ENCODE assay signal across 9 cellular contexts in the genomic region with DNA sequence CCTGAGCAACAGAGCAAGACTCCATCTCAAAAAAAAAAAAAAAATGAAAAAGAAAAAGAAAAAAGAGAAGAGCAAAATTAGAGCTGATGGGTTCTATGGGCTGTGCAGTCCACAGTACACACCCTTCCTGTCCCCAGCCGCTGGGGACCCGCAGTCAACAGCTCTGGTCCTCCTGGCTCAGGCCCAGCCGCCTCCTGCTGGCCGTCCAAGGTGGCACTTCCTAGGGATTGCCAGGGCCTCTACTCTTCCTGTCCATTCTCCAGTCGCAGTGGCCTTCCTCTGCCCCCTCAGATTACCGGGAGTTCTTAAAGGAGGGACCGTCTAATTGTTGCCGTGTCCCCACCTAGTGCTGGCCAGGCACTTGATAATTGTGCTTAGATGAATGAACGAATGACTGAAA. TPM values are rescaled to one million over a fixed set of nuclear protein-coding genes. Genes with fewer than 3 reads are reported as not detected.
DNase-seq lines count a peak whose midpoint lies in the region; ATAC-seq and TF ChIP-seq lines count a peak whose summit lies in the region.
"Had no signal": no experiment of that assay in that cellular context is flagged by ENCODE, and none has a peak within 500 bp of the region (broad histone marks: within the 10 kb centered on the region; RNA-seq: fewer than 3 reads in every experiment).

No MANE protein-coding gene starts in this region.

- no peaks in the 10 kb centered on the region for H3K9me3 Mint-ChIP-seq in activated CD4-positive, alpha-beta T cell treated with anti-CD3 and anti-CD28 coated beads, Interleukin-2, amount 10 ng/mL, durations not matched to agents 24 days and 14 days
- H3K9me3 Mint-ChIP-seq in stimulated activated memory B cell treated with anti-CD40 and anti-IgM and Interleukin-4, amounts not matched to agents 10 μg/mL and 1 μg/mL and 100 μg/mL, for 72 hours: no peaks in the 10 kb centered on the region

- no peaks in the 10 kb centered on the region for H4K20me1 ChIP-seq in OCI-LY7 (ENCODE audit: insufficient read depth, low read length)

- no peaks in the 10 kb centered on the region for H3K4me1 ChIP-seq in OCI-LY7 (ENCODE audit: insufficient read depth, low read length, poor library complexity, severe bottlenecking)

- H3K4me1 Mint-ChIP-seq in activated CD4-positive, alpha-beta T cell treated with anti-CD3 and anti-CD28 coated beads, Interleukin-2, amount 10 ng/mL, durations not matched to agents 24 days and 14 days: peaks cover 4% of the 10 kb centered on the region
- peaks cover 5% of the 10 kb centered on the region for H3K4me1 Mint-ChIP-seq in stimulated activated memory B cell treated with anti-CD40 and anti-IgM and Interleukin-4, amounts not matched to agents 10 μg/mL and 1 μg/mL and 100 μg/mL, for 72 hours

- H3K9me2 ChIP-seq in OCI-LY7 (ENCODE audit: insufficient read depth, low read length): no peaks in the 10 kb centered on the region

- no peak overlapping the region for H3K27ac ChIP-seq in OCI-LY7 (ENCODE audit: low read depth, low read length, poor library complexity, severe bottlenecking)
- H3K27ac ChIP-seq: dorsolateral prefrontal cortex had no signal

- no peak overlapping the region for H3K27ac Mint-ChIP-seq in activated CD4-positive, alpha-beta T cell treated with anti-CD3 and anti-CD28 coated beads, Interleukin-2, amount 10 ng/mL, durations not matched to agents 24 days and 14 days
- H3K27ac Mint-ChIP-seq in stimulated activated memory B cell treated with anti-CD40 and anti-IgM and Interleukin-4, amounts not matched to agents 10 μg/mL and 1 μg/mL and 100 μg/mL, for 72 hours: no peak overlapping the region

- ATAC-seq in esophagus mucosa: peak; percentile 68
- ATAC-seq in stimulated activated memory B cell treated with anti-CD40 and anti-IgM and Interleukin-4, amounts not matched to agents 10 μg/mL and 1 μg/mL and 100 μg/mL, for 72 hours: peak; percentile 55
- ATAC-seq in GM19023 (IDR thresholded peaks at IDR 0.05; ENCODE audit: unreplicated experiment): no peak

- 0 out of 2 replicates have a peak, but pooled peaks have one; percentile 35 for TF ChIP-seq CTCF in OCI-LY7 (conservative IDR thresholded peaks at IDR 0.05; ENCODE audit: low read length)

- no peak overlapping the region for H2AFZ ChIP-seq in OCI-LY7 (ENCODE audit: low read length)

- H3K36me3 Mint-ChIP-seq in activated CD4-positive, alpha-beta T cell treated with anti-CD3 and anti-CD28 coated beads, Interleukin-2, amount 10 ng/mL, durations not matched to agents 24 days and 14 days (ENCODE audit: low read depth): no peaks in the 10 kb centered on the region
- no peaks in the 10 kb centered on the region for H3K36me3 Mint-ChIP-seq in stimulated activated memory B cell treated with anti-CD40 and anti-IgM and Interleukin-4, amounts not matched to agents 10 μg/mL and 1 μg/mL and 100 μg/mL, for 72 hours

- H3K9me3 ChIP-seq in OCI-LY7 (ENCODE audit: low read length): no peaks in the 10 kb centered on the region

- no peaks in the 10 kb centered on the region for H3K36me3 ChIP-seq in OCI-LY7 (ENCODE audit: insufficient read depth, low read length)

- POLR2A ChIA-PET in OCI-LY7 (lab: Charles Lee): interaction anchor here (0.6 kb wide), 2 partner anchors 21 to 42 kb away, joined by 3 read pairs; no protein-coding TSS in a partner anchor

- CTCF ChIA-PET in OCI-LY7 (lab: Charles Lee; ENCODE audit: unreplicated experiment): interaction anchor here (0.6 kb wide), 1 partner anchor 262 kb away, joined by 3 read pairs; no protein-coding TSS in a partner anchor

- BruUV-seq in OCI-LY7 (replicated peaks; lab: Mats Ljungman, UMichigan): no TSS peak

- peaks cover 10% of the 10 kb centered on the region for H3K27me3 Mint-ChIP-seq in activated CD4-positive, alpha-beta T cell treated with anti-CD3 and anti-CD28 coated beads, Interleukin-2, amount 10 ng/mL, durations not matched to agents 24 days and 14 days
- peaks cover 17% of the 10 kb centered on the region for H3K27me3 Mint-ChIP-seq in stimulated activated memory B cell treated with anti-CD40 and anti-IgM and Interleukin-4, amounts not matched to agents 10 μg/mL and 1 μg/mL and 100 μg/mL, for 72 hours

- H3K4me3 ChIP-seq in OCI-LY7 (ENCODE audit: low read depth, low read length, poor library complexity, severe bottlenecking): no peak overlapping the region
- H3K4me3 ChIP-seq: dorsolateral prefrontal cortex had no signal

- no peaks in the 10 kb centered on the region for H3K79me2 ChIP-seq in OCI-LY7 (ENCODE audit: insufficient read depth, low read depth, low read length)

- intact Hi-C loops in activated CD4-positive, alpha-beta T cell treated with anti-CD3 and anti-CD28 coated beads, Interleukin-2, amount 10 ng/mL, durations not matched to agents 24 days and 14 days (cut with micrococcal nuclease): no loop called here
- intact Hi-C loops in OCI-LY7 (cut with micrococcal nuclease; ENCODE audit: unreplicated experiment): no loop called here

- no peak overlapping the region for H3K4me2 ChIP-seq in OCI-LY7 (ENCODE audit: low read length)

- H3K4me3 Mint-ChIP-seq in activated CD4-positive, alpha-beta T cell treated with anti-CD3 and anti-CD28 coated beads, Interleukin-2, amount 10 ng/mL, durations not matched to agents 24 days and 14 days: no peak overlapping the region
- H3K4me3 Mint-ChIP-seq in stimulated activated memory B cell treated with anti-CD40 and anti-IgM and Interleukin-4, amounts not matched to agents 10 μg/mL and 1 μg/mL and 100 μg/mL, for 72 hours: no peak overlapping the region

- peak; percentile 66 for DNase-seq in activated CD4-positive, alpha-beta T cell treated with anti-CD3 and anti-CD28 coated beads, Interleukin-2, amount 10 ng/mL, durations not matched to agents 24 days and 14 days
- no peak for DNase-seq in activated CD4-positive, alpha-beta T cell treated with anti-CD3 and anti-CD28 coated beads, Interleukin-2, amount 50 U/mL, for 1 hour
- DNase-seq in OCI-LY7 (ENCODE audit: low spot score) (peak; percentile 26), NCI-H526 treated with DMSO at 0.1 percent for 48 hours (lab: John Stamatoyannopoulos, UW) (no peak), DMS79 treated with DMSO at 0.1 percent for 48 hours (lab: John Stamatoyannopoulos, UW) (no peak)
- DNase-seq: dorsolateral prefrontal cortex had no signal

RNA-seq across cellular contexts. Expression of a gene that starts 41.7 kb away (rescaled TPM):
- 10.1 and 10.7 TPM in 2 replicates for total RNA-seq in activated CD4-positive, alpha-beta T cell treated with anti-CD3 and anti-CD28 coated beads, Interleukin-2, amount 10 ng/mL, durations not matched to agents 24 days and 14 days
- total RNA-seq in OCI-LY7 (2014; rRNA removed; shearing (Covaris generic)): 4.5 and 8.2 TPM in 2 replicates
- total RNA-seq in OCI-LY7 (2022) (9.2 and 10.4 TPM in 2 replicates), esophagus mucosa (5.8 TPM)

Comparison
In these comparisons a context has a peak if more than half of its experiments do, and no peak if none do; other contexts are left out.
1. DNase-seq: peak in activated CD4-positive, alpha-beta T cell treated with anti-CD3 and anti-CD28 coated beads, Interleukin-2, amount 10 ng/mL, durations not matched to agents 24 days and 14 days (single experiment) and OCI-LY7 (single experiment); none in activated CD4-positive, alpha-beta T cell treated with anti-CD3 and anti-CD28 coated beads, Interleukin-2, amount 50 U/mL, for 1 hour (single experiment), NCI-H526 treated with DMSO at 0.1 percent for 48 hours (single experiment) and DMS79 treated with DMSO at 0.1 percent for 48 hours (single experiment).